ENCODE assay signal across 17 cellular contexts in the genomic region with DNA sequence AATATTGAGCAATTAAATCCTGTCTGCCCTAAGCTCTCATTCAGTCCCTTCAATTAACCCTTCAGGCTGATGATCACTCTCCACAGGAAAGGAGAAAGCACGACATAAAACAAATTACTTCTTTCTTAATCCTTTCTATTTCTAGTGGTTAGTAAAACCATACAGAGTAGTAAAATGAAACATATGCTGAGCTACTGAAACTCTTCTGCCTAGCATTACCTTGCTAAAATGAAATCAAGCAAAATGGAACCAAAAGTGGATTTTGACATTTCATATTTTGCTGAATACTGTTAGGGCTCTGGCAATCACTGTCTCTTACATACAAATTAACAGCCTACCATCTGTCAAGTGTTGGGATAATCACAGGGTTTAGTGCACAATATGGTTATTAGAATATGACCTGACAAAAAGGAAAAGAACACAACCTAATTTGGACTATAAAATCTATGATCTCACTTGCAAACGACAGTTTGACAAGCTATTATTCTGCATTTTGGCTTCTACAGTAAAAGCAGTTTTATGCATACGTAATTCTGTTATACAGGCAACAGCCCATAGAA.
DNase-seq lines count a peak whose midpoint lies in the region; ATAC-seq, FAIRE-seq and TF ChIP-seq lines count a peak whose summit lies in the region.
"Had no signal": no experiment of that assay in that cellular context is flagged by ENCODE, and none has a peak within 500 bp of the region (broad histone marks: within the 10 kb centered on the region; RNA-seq: fewer than 3 reads in every experiment).

No MANE protein-coding gene starts in this region.

- no peaks in the 10 kb centered on the region for H3K9me3 ChIP-seq in neural cell (ENCODE audit: low read length)
- H3K9me3 ChIP-seq: esophagus muscularis mucosa, gastroesophageal sphincter, spleen had no signal

- FAIRE-seq in GM19239 (lab: Jason Lieb, UNC) = peak; percentile 72

- no peak for DNase-seq in GM19239 (ENCODE audit: insufficient read length, low spot score)
- peak; percentile 34 to 83 for DNase-seq in NCI-H524 (lab: John Stamatoyannopoulos, UW)
- no peak for DNase-seq in iPS-NIHi11 (ENCODE audit: low spot score)
- DNase-seq in stimulated activated naive CD4-positive, alpha-beta T cell treated with Interleukin-2 at 50 U/mL for 16 hours (lab: John Stamatoyannopoulos, UW) = no peak
- DNase-seq: activated CD4-positive, alpha-beta T cell treated with anti-CD3 and anti-CD28 coated beads for 4 hours; activated CD8-positive, alpha-beta memory T cell treated with anti-CD3 and anti-CD28 coated beads, Interleukin-2, amount 10 ng/mL, durations not matched to agents 7 days and 5 days; activated naive CD8-positive, alpha-beta T cell treated with anti-CD3 and anti-CD28 coated beads for 36 hours; effector CD4-positive, alpha-beta T cell; mammary epithelial cell; spleen; stimulated activated CD4-positive, alpha-beta T cell treated with anti-CD3 and anti-CD28 coated beads, Interleukin-4, amount 100 ng/mL, for 24 hours had no signal

- H4K20me1 ChIP-seq in neural cell (ENCODE audit: insufficient read depth) = no peaks in the 10 kb centered on the region

- no peak overlapping the region for H3K4me2 ChIP-seq in neural cell (ENCODE audit: low read length)
- H3K4me2 ChIP-seq: GM23338 had no signal

- H3K9ac ChIP-seq in neural cell (ENCODE audit: low read length) = no peak overlapping the region

- H3K27me3 ChIP-seq in neural cell (ENCODE audit: insufficient read depth, low read depth, low read length) = no peaks in the 10 kb centered on the region
- H3K27me3 ChIP-seq: esophagus muscularis mucosa, gastroesophageal sphincter, spleen had no signal

- no peaks in the 10 kb centered on the region for H3F3A ChIP-seq in neural cell (ENCODE audit: insufficient read depth, low read length, poor library complexity, severe bottlenecking)

- no peak for TF ChIP-seq CTCF in neural cell (IDR thresholded peaks at IDR 0.05; ENCODE audit: poor library complexity, severe bottlenecking)

- H3K9me2 ChIP-seq in neural cell (ENCODE audit: insufficient read depth, low read length) = no peaks in the 10 kb centered on the region

- H3K4me3 ChIP-seq in neural cell (ENCODE audit: low read length) = peak overlapping the region; percentile 3
- H3K4me3 ChIP-seq: esophagus muscularis mucosa, gastroesophageal sphincter, GM23338, spleen had no signal

- ATAC-seq in HG02870 (IDR thresholded peaks at IDR 0.05; ENCODE audit: unreplicated experiment) (peak; percentile 63), HG03354 (IDR thresholded peaks at IDR 0.05; ENCODE audit: poor library complexity, severe bottlenecking, unreplicated experiment) (no peak)
- ATAC-seq: activated CD8-positive, alpha-beta memory T cell treated with anti-CD3 and anti-CD28 coated beads, Interleukin-2, amount 10 ng/mL, durations not matched to agents 7 days and 5 days; gastroesophageal sphincter; GM23338 had no signal

- TF ChIP-seq EP300 in neural cell (conservative IDR thresholded peaks at IDR 0.05; ENCODE audit: poor library complexity, severe bottlenecking) = peak; percentile 81

- no peak for TF ChIP-seq RAD21 in neural cell (conservative IDR thresholded peaks at IDR 0.05)

- H2AFZ ChIP-seq in neural cell (ENCODE audit: low read depth, low read length) = no peak overlapping the region
- H2AFZ ChIP-seq: GM23338 had no signal

- H3K27ac ChIP-seq in neural cell (ENCODE audit: low read length) = peak overlapping the region; percentile 49
- H3K27ac ChIP-seq: esophagus muscularis mucosa, gastroesophageal sphincter, spleen had no signal

- H3K79me2 ChIP-seq in neural cell (replicated peaks; ENCODE audit: insufficient read depth, low read length) = no peaks in the 10 kb centered on the region

- no peaks in the 10 kb centered on the region for H3K36me3 ChIP-seq in neural cell (ENCODE audit: insufficient read depth, low read length)
- H3K36me3 ChIP-seq: esophagus muscularis mucosa, gastroesophageal sphincter, spleen had no signal

TF ChIP-seq in neural cell, 6 proteins besides CTCF, POLR2A, EP300 and RAD21:
- TF ChIP-seq POLR2AphosphoS5 (IDR thresholded peaks at IDR 0.05) (peak; percentile 34), TAF1 (IDR thresholded peaks at IDR 0.05; ENCODE audit: low read depth) (no peak)

Comparison
In these comparisons a context has a peak if more than half of its experiments do, and no peak if none do; other contexts are left out.
1. DNase-seq: peak in NCI-H524 (2 of 2); none in GM19239 (single experiment), iPS-NIHi11 (single experiment) and stimulated activated naive CD4-positive, alpha-beta T cell treated with Interleukin-2 at 50 U/mL for 16 hours (single experiment).